Comparison of ENCODE assay signal across 27 cellular contexts in the genomic region with DNA sequence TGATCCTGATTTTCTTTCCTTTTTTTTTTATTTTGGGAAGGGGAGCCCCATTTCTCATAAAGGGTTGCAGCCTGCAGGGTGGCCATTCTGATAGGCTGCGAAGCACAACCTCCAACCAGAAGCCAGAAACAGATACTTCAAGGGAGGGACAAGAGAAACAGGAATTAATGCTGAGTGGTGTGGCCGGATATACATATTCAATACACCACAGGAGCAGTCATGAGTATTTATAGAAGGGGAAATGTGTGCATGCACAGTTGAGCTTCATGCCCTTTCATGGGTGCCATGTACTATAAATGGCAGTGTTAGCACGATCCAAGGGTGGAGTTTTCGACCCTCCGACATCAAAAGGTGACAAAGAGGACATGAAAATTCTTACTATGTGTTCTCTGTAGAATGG.
DNase-seq lines count a peak whose midpoint lies in the region; ATAC-seq and TF ChIP-seq lines count a peak whose summit lies in the region.
"Had no signal": no experiment of that assay in that cellular context is flagged by ENCODE, and none has a peak within 500 bp of the region (broad histone marks: within the 10 kb centered on the region; RNA-seq: fewer than 3 reads in every experiment).

No MANE protein-coding gene starts in this region.

- H2BK5ac ChIP-seq in IMR-90 (ENCODE audit: low read depth, low read length, poor library complexity, severe bottlenecking), result no peak overlapping the region

- no TSS peak for BruUV-seq in IMR-90 (replicated peaks; lab: Mats Ljungman, UMichigan)

- intact Hi-C loops in IMR-90 (cut with micrococcal nuclease), result no loop called here
- intact Hi-C loops in left lung (cut with DNase I), result no loop called here

- TF ChIP-seq RAD21 in IMR-90 (IDR thresholded peaks at IDR 0.05; ENCODE audit: low read length), result no peak

- H3K9me1 ChIP-seq in IMR-90 (ENCODE audit: insufficient read depth, low read length), result peaks cover 27% of the 10 kb centered on the region

- H2BK20ac ChIP-seq in IMR-90 (ENCODE audit: low read depth, low read length), result 0 out of 2 replicates have a peak overlapping the region, but pooled peaks have one; percentile 35

- H3K56ac ChIP-seq in IMR-90 (ENCODE audit: extremely low read depth, insufficient read depth, low read length), result no peak overlapping the region

- H3K27ac Mint-ChIP-seq in CD8-positive, alpha-beta memory T cell, result no peak overlapping the region
- H3K27ac Mint-ChIP-seq: CD4-positive, CD25-positive, alpha-beta regulatory T cell; H9; HFFc6 had no signal

- H4K20me1 ChIP-seq in BLaER1 (no peaks in the 10 kb centered on the region), IMR-90 (ENCODE audit: insufficient read depth, low read length) (no peaks in the 10 kb centered on the region)

- peak overlapping the region; percentile 34; the same call in 1 of the 2 replicates for H3K4me3 ChIP-seq in BLaER1
- H3K4me3 ChIP-seq in IMR-90 (ENCODE audit: insufficient read depth, low read depth, low read length), result no peak overlapping the region
- H3K4me3 ChIP-seq in RWPE2 (ENCODE audit: severe bottlenecking), result no peak overlapping the region
- H3K4me3 ChIP-seq in CD8-positive, alpha-beta memory T cell (ENCODE audit: low read length), result no peak overlapping the region
- H3K4me3 ChIP-seq in left lung, result no peak overlapping the region
- H3K4me3 ChIP-seq: GM12878, GM23338 had no signal

- no peak for TF ChIP-seq POLR2A in IMR-90 (IDR thresholded peaks at IDR 0.05; ENCODE audit: low read depth, low read length)

- H3K27ac ChIP-seq in BLaER1, result peak overlapping the region; percentile 77
- H3K27ac ChIP-seq in IMR-90 (ENCODE audit: insufficient read depth, low read length), result no peak overlapping the region
- peak overlapping the region; percentile 98 for H3K27ac ChIP-seq in RWPE2 (ENCODE audit: poor library complexity, severe bottlenecking)
- no peak overlapping the region for H3K27ac ChIP-seq in CD8-positive, alpha-beta memory T cell (ENCODE audit: low read depth, low read length)
- no peak overlapping the region for H3K27ac ChIP-seq in left lung
- H3K27ac ChIP-seq: 22Rv1 had no signal

- H3K9me3 ChIP-seq in BLaER1 (peaks cover 14% of the 10 kb centered on the region), IMR-90 (ENCODE audit: control insufficient read depth, insufficient read depth, low read length) (no peaks in the 10 kb centered on the region), RWPE2 (ENCODE audit: severe bottlenecking) (no peaks in the 10 kb centered on the region), left lung (no peaks in the 10 kb centered on the region)
- no peaks in the 10 kb centered on the region for H3K9me3 ChIP-seq in CD8-positive, alpha-beta memory T cell (ENCODE audit: low read length)
- H3K9me3 ChIP-seq: BE2C, SK-N-SH had no signal

- H3K4ac ChIP-seq in IMR-90 (ENCODE audit: low read depth, low read length), result peak overlapping the region; percentile 16; the same call in 1 of the 2 replicates

- no peak overlapping the region for H2AK9ac ChIP-seq in IMR-90 (replicated peaks; ENCODE audit: low read depth, low read length, poor library complexity)

- DNase-seq in IMR-90 (no peak), RWPE2 (ENCODE audit: low spot score) (no peak), MV-4-11 (lab: John Stamatoyannopoulos, UW) (no peak), left lung (no peak)
- DNase-seq in CD8-positive, alpha-beta memory T cell, result no peak
- DNase-seq: ACHN; BE2C; CD4-positive, CD25-positive, alpha-beta regulatory T cell; COR-L47; DMS53; H9; HFFc6; Karpas-422; NCI-H146; NCI-H1930; NCI-H2107; NCI-H446; NCI-H526; NCI-H82; SK-N-SH; T-helper 2 cell had no signal

- WGBS in IMR-90 (ENCODE audit: extremely low coverage in 2 of 2, insufficient read length in 1 of 2), 2 experiments, result no CpG with 5 or more reads among the region's 5 CpGs

- CTCF ChIA-PET in IMR-90 (lab: Yijun Ruan, JAX), result interaction anchor here (0.6 kb wide), 1 partner anchor 405 kb away, joined by 10 read pairs; no protein-coding TSS in a partner anchor
- CTCF ChIA-PET in CD8-positive, alpha-beta memory T cell (lab: Charles Lee), result no interaction called here

- H3K36me3 ChIP-seq in BLaER1, result no peaks in the 10 kb centered on the region
- H3K36me3 ChIP-seq in IMR-90 (ENCODE audit: control insufficient read depth, insufficient read depth, low read length), result no peaks in the 10 kb centered on the region
- H3K36me3 ChIP-seq in RWPE2 (ENCODE audit: low read depth), result no peaks in the 10 kb centered on the region
- no peaks in the 10 kb centered on the region for H3K36me3 ChIP-seq in CD8-positive, alpha-beta memory T cell (ENCODE audit: insufficient read depth, low read length)
- no peaks in the 10 kb centered on the region for H3K36me3 ChIP-seq in left lung
- H3K36me3 ChIP-seq: BE2C had no signal

- peaks cover 0 to 8% (median 2%) of the 10 kb centered on the region in 5 donors for H3K9me3 Mint-ChIP-seq in CD8-positive, alpha-beta memory T cell

- peak; percentile 70 for ATAC-seq in GM18867 (IDR thresholded peaks at IDR 0.05; ENCODE audit: unreplicated experiment)
- ATAC-seq in IMR-90 (ENCODE audit: low read depth), result no peak
- no peak for ATAC-seq in RWPE2 (ENCODE audit: low read depth)
- ATAC-seq in GM21528 (IDR thresholded peaks at IDR 0.05; ENCODE audit: low FRiP score, unreplicated experiment), result no peak
- no peak for ATAC-seq in left lung
- ATAC-seq: GM12878, GM23338 had no signal

- H4K91ac ChIP-seq in IMR-90 (ENCODE audit: insufficient read depth, low read depth, low read length), result no peak overlapping the region

- H3K36me3 Mint-ChIP-seq in CD8-positive, alpha-beta memory T cell, result no peaks in the 10 kb centered on the region
- H3K36me3 Mint-ChIP-seq: CD4-positive, CD25-positive, alpha-beta regulatory T cell had no signal

- H4K5ac ChIP-seq in IMR-90 (ENCODE audit: low read depth, low read length), result no peak overlapping the region

- dilution Hi-C loops in IMR-90 (cut with HindIII; ENCODE audit: low sequenced_read_pairs, unreplicated experiment), result no loop called here

- TF ChIP-seq CTCF in IMR-90 (conservative IDR thresholded peaks at IDR 0.05; ENCODE audit: low read depth, low read length) (no peak), RWPE2 (IDR thresholded peaks at IDR 0.05; ENCODE audit: poor library complexity, severe bottlenecking) (no peak), left lung (IDR thresholded peaks at IDR 0.05) (no peak)

- H3K9ac ChIP-seq in BLaER1 (no peak overlapping the region), IMR-90 (ENCODE audit: low read depth, low read length) (no peak overlapping the region)
- H3K9ac ChIP-seq: SK-N-SH had no signal

- no peak overlapping the region for H3K18ac ChIP-seq in IMR-90 (ENCODE audit: low read depth, low read length)

- in situ Hi-C loops in IMR-90 (cut with MboI; ENCODE audit: low sequenced_read_pairs), result no loop called here

- no peaks in the 10 kb centered on the region for H3K4me1 Mint-ChIP-seq in CD8-positive, alpha-beta memory T cell
- H3K4me1 Mint-ChIP-seq: CD4-positive, CD25-positive, alpha-beta regulatory T cell; GM23338 had no signal

- H3K27me3 ChIP-seq in BLaER1 (no peaks in the 10 kb centered on the region), IMR-90 (ENCODE audit: control insufficient read depth, insufficient read depth, low read length) (no peaks in the 10 kb centered on the region), RWPE2 (ENCODE audit: insufficient read depth, poor library complexity, severe bottlenecking) (no peaks in the 10 kb centered on the region), left lung (no peaks in the 10 kb centered on the region)
- no peaks in the 10 kb centered on the region for H3K27me3 ChIP-seq in CD8-positive, alpha-beta memory T cell (ENCODE audit: insufficient read depth, low read length, poor library complexity, severe bottlenecking)
- H3K27me3 ChIP-seq: BE2C had no signal

- POLR2A ChIA-PET in IMR-90 (lab: Charles Lee; ENCODE audit: unreplicated experiment), result no interaction called here
- POLR2A ChIA-PET in CD8-positive, alpha-beta memory T cell (lab: Charles Lee), result no interaction called here

- H3K4me3 Mint-ChIP-seq in CD8-positive, alpha-beta memory T cell, result no peak overlapping the region
- H3K4me3 Mint-ChIP-seq: CD4-positive, CD25-positive, alpha-beta regulatory T cell; GM23338; H9; HFFc6 had no signal

- no peak overlapping the region for H2AFZ ChIP-seq in IMR-90 (replicated peaks; ENCODE audit: low read length, poor library complexity)
- H2AFZ ChIP-seq: GM23338 had no signal

- H2BK120ac ChIP-seq in IMR-90 (ENCODE audit: low read depth, low read length), result no peak overlapping the region

- no peak overlapping the region for H4K8ac ChIP-seq in IMR-90 (ENCODE audit: low read depth in 2 of 2, low read length in 2 of 2)

- no peak overlapping the region for H3K14ac ChIP-seq in IMR-90 (replicated peaks; ENCODE audit: low read depth, low read length)

- H2AK5ac ChIP-seq in IMR-90 (ENCODE audit: low read depth, low read length), result no peak overlapping the region; the same call in 1 of the 2 replicates

- H3K4me1 ChIP-seq in BLaER1 (peaks cover 65% of the 10 kb centered on the region), IMR-90 (ENCODE audit: control insufficient read depth, insufficient read depth, low read length) (peaks cover 33% of the 10 kb centered on the region), RWPE2 (ENCODE audit: insufficient read depth, poor library complexity, severe bottlenecking) (peaks cover 54% of the 10 kb centered on the region), left lung (no peaks in the 10 kb centered on the region)
- H3K4me1 ChIP-seq in CD8-positive, alpha-beta memory T cell (ENCODE audit: insufficient read depth, low read length), result no peaks in the 10 kb centered on the region
- H3K4me1 ChIP-seq: BE2C had no signal

- H3K79me1 ChIP-seq in IMR-90 (ENCODE audit: low read depth in 1 of 2, low read length in 2 of 2), result no peaks in the 10 kb centered on the region

- no peak overlapping the region for H2BK15ac ChIP-seq in IMR-90 (ENCODE audit: low read depth, low read length)

- peaks cover 0 to 2% of the 10 kb centered on the region in 2 donors for H3K27me3 Mint-ChIP-seq in CD8-positive, alpha-beta memory T cell
- H3K27me3 Mint-ChIP-seq: CD4-positive, CD25-positive, alpha-beta regulatory T cell had no signal

- H3K23ac ChIP-seq in IMR-90 (ENCODE audit: low read depth, low read length), result no peak overlapping the region

- peak overlapping the region; percentile 78 for H3K4me2 ChIP-seq in BLaER1
- no peak overlapping the region for H3K4me2 ChIP-seq in IMR-90 (ENCODE audit: low read depth, low read length)
- H3K4me2 ChIP-seq: GM23338, SK-N-SH had no signal

TF ChIP-seq in IMR-90, 13 proteins besides CTCF, POLR2A, EP300 and RAD21 (continues in another document):
- TF ChIP-seq CHD1 (IDR thresholded peaks at IDR 0.05; ENCODE audit: low read depth, low read length) (no peak), CEBPB (IDR thresholded peaks at IDR 0.05; ENCODE audit: low read depth, low read length) (no peak), MXI1 (IDR thresholded peaks at IDR 0.05; ENCODE audit: borderline replicate concordance, low read depth, low read length) (no peak)
- TF ChIP-seq, protein P1, sequence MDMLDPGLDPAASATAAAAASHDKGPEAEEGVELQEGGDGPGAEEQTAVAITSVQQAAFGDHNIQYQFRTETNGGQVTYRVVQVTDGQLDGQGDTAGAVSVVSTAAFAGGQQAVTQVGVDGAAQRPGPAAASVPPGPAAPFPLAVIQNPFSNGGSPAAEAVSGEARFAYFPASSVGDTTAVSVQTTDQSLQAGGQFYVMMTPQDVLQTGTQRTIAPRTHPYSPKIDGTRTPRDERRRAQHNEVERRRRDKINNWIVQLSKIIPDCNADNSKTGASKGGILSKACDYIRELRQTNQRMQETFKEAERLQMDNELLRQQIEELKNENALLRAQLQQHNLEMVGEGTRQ (IDR thresholded peaks at IDR 0.05; ENCODE audit: low read depth, low read length), result no peak

Comparison
In these comparisons a context has a peak if more than half of its experiments do, and no peak if none do; other contexts are left out.
1. H3K27ac ChIP-seq: peak in BLaER1 (single experiment) and RWPE2 (single experiment); none in IMR-90 (single experiment), CD8-positive, alpha-beta memory T cell (single experiment) and left lung (0 of 2).